In genomic region chr22:44091021-44091721, GRCh38 we compare ENCODE assay signal across 8 cellular contexts.
DNase-seq lines count a peak whose midpoint lies in the region; ATAC-seq and TF ChIP-seq lines count a peak whose summit lies in the region.

No MANE protein-coding gene starts in this region.

- H3K79me1 ChIP-seq in IMR-90 (ENCODE audit: low read depth in 1 of 2, low read length in 2 of 2), result peaks cover 4 to 9% of the 10 kb centered on the region in 2 experiments; a peak in 2 of 4 replicates

- ATAC-seq in CD8-positive, alpha-beta T cell, result peak; percentile 75
- ATAC-seq in IMR-90 (ENCODE audit: low read depth) (peak; percentile 27; the same call in 1 of the 2 replicates), gastroesophageal sphincter (no peak), HG02938 (IDR thresholded peaks at IDR 0.05; ENCODE audit: unreplicated experiment) (no peak), aorta (ENCODE audit: low FRiP score) (no peak)
- peak; percentile 54 for ATAC-seq in naive thymus-derived CD4-positive, alpha-beta T cell

- H3K36me3 Mint-ChIP-seq in CD8-positive, alpha-beta T cell, result no peaks in the 10 kb centered on the region
- H3K36me3 Mint-ChIP-seq in activated naive CD8-positive, alpha-beta T cell treated with anti-CD3 and anti-CD28 coated beads for 36 hours, result peaks cover 2% of the 10 kb centered on the region
- H3K36me3 Mint-ChIP-seq in naive thymus-derived CD4-positive, alpha-beta T cell, result no peaks in the 10 kb centered on the region

- no peaks in the 10 kb centered on the region; the same call in 1 of the 2 replicates for H4K20me1 ChIP-seq in IMR-90 (ENCODE audit: insufficient read depth, low read length)

- no peak overlapping the region for H3K56ac ChIP-seq in IMR-90 (ENCODE audit: extremely low read depth, insufficient read depth, low read length)

- no peak overlapping the region for H3K9ac ChIP-seq in IMR-90 (ENCODE audit: low read depth, low read length)

- CTCF ChIA-PET in CD8-positive, alpha-beta T cell (lab: Charles Lee), result no interaction called here
- CTCF ChIA-PET in IMR-90 (lab: Yijun Ruan, JAX), result no interaction called here
- CTCF ChIA-PET in naive thymus-derived CD4-positive, alpha-beta T cell (lab: Charles Lee), result no interaction called here

- no peaks in the 10 kb centered on the region for H3K4me1 ChIP-seq in CD8-positive, alpha-beta T cell (ENCODE audit: insufficient read depth, low read length)
- H3K4me1 ChIP-seq in IMR-90 (ENCODE audit: control insufficient read depth, insufficient read depth, low read length) (peaks cover 8% of the 10 kb centered on the region; the same call in 1 of the 2 replicates), gastroesophageal sphincter (peaks cover 0 to 45% (median 4%) of the 10 kb centered on the region in 3 donors), aorta (ENCODE audit: control insufficient read depth in 1 of 2, insufficient read depth in 2 of 2, low read length in 2 of 2) (no peaks in the 10 kb centered on the region)
- no peaks in the 10 kb centered on the region for H3K4me1 ChIP-seq in naive thymus-derived CD4-positive, alpha-beta T cell (ENCODE audit: control insufficient read depth in 2 of 2, insufficient read depth in 2 of 2, low read length in 2 of 2)

- no peak overlapping the region for H2AFZ ChIP-seq in IMR-90 (replicated peaks; ENCODE audit: low read length, poor library complexity)

- TF ChIP-seq EP300 in gastroesophageal sphincter (IDR thresholded peaks at IDR 0.05), result no peak

- peaks cover 5% of the 10 kb centered on the region for H3K4me1 Mint-ChIP-seq in CD8-positive, alpha-beta T cell (ENCODE audit: low read depth)
- H3K4me1 Mint-ChIP-seq in activated naive CD8-positive, alpha-beta T cell treated with anti-CD3 and anti-CD28 coated beads for 36 hours, result peaks cover 13% of the 10 kb centered on the region
- peaks cover 0 to 9% (median 5%) of the 10 kb centered on the region in 7 donors for H3K4me1 Mint-ChIP-seq in naive thymus-derived CD4-positive, alpha-beta T cell

- 90% methylated on average over 2 of the region's 14 CpGs; no CpG with 5 or more reads in 1 of the 2 experiments for WGBS in IMR-90 (ENCODE audit: extremely low coverage in 2 of 2, insufficient read length in 1 of 2), 2 experiments
- WGBS in gastroesophageal sphincter (ENCODE audit: low coverage in 1 of 2), 2 donors, result 61 to 67% methylated on average over 7 to 14 of the region's 14 CpGs
- 79 to 80% methylated on average over 14 of the region's 14 CpGs for WGBS in aorta, 2 donors

- POLR2A ChIA-PET in CD8-positive, alpha-beta T cell (lab: Charles Lee), result no interaction called here
- POLR2A ChIA-PET in IMR-90 (lab: Charles Lee; ENCODE audit: unreplicated experiment), result no interaction called here
- POLR2A ChIA-PET in naive thymus-derived CD4-positive, alpha-beta T cell (lab: Charles Lee), result no interaction called here

- H3K9me3 ChIP-seq in CD8-positive, alpha-beta T cell (ENCODE audit: low read length), result no peaks in the 10 kb centered on the region
- H3K9me3 ChIP-seq in IMR-90 (ENCODE audit: control insufficient read depth, insufficient read depth, low read length), result no peaks in the 10 kb centered on the region
- no peaks in the 10 kb centered on the region for H3K9me3 ChIP-seq in naive thymus-derived CD4-positive, alpha-beta T cell (ENCODE audit: control insufficient read depth in 2 of 3, low read length in 3 of 3)
- H3K9me3 ChIP-seq in gastroesophageal sphincter, result no peaks in the 10 kb centered on the region
- H3K9me3 ChIP-seq in aorta (ENCODE audit: control insufficient read depth, low read length), result no peaks in the 10 kb centered on the region

- H3K27ac ChIP-seq in CD8-positive, alpha-beta T cell (ENCODE audit: low read depth, low read length), result no peak overlapping the region
- H3K27ac ChIP-seq in IMR-90 (ENCODE audit: insufficient read depth, low read length) (no peak overlapping the region), gastroesophageal sphincter (no peak overlapping the region), aorta (ENCODE audit: low read depth in 1 of 2, low read length in 2 of 2) (no peak overlapping the region)
- no peak overlapping the region for H3K27ac ChIP-seq in naive thymus-derived CD4-positive, alpha-beta T cell (ENCODE audit: low read depth, low read length)

- no peak overlapping the region for H3K14ac ChIP-seq in IMR-90 (replicated peaks; ENCODE audit: low read depth, low read length)

- no TSS peak for BruUV-seq in IMR-90 (replicated peaks; lab: Mats Ljungman, UMichigan)

- no peaks in the 10 kb centered on the region for H3K27me3 Mint-ChIP-seq in CD8-positive, alpha-beta T cell (ENCODE audit: low read depth)
- no peaks in the 10 kb centered on the region for H3K27me3 Mint-ChIP-seq in activated naive CD8-positive, alpha-beta T cell treated with anti-CD3 and anti-CD28 coated beads for 36 hours
- H3K27me3 Mint-ChIP-seq in naive thymus-derived CD4-positive, alpha-beta T cell, result no peaks in the 10 kb centered on the region

- no peaks in the 10 kb centered on the region for H3K9me3 Mint-ChIP-seq in CD8-positive, alpha-beta T cell
- H3K9me3 Mint-ChIP-seq in activated naive CD8-positive, alpha-beta T cell treated with anti-CD3 and anti-CD28 coated beads for 36 hours, result no peaks in the 10 kb centered on the region
- peaks cover 0 to 3% (median 0%) of the 10 kb centered on the region in 11 donors for H3K9me3 Mint-ChIP-seq in naive thymus-derived CD4-positive, alpha-beta T cell

- H3K4ac ChIP-seq in IMR-90 (ENCODE audit: low read depth, low read length), result no peak overlapping the region

- no peak overlapping the region for H2BK120ac ChIP-seq in IMR-90 (ENCODE audit: low read depth, low read length)

- H3K4me2 ChIP-seq in IMR-90 (ENCODE audit: low read depth, low read length), result no peak overlapping the region

- no peaks in the 10 kb centered on the region for H3K9me1 ChIP-seq in IMR-90 (ENCODE audit: insufficient read depth, low read length)

- H2BK20ac ChIP-seq in IMR-90 (ENCODE audit: low read depth, low read length), result no peak overlapping the region

- no peak overlapping the region for H2BK15ac ChIP-seq in IMR-90 (ENCODE audit: low read depth, low read length)

- H4K5ac ChIP-seq in IMR-90 (ENCODE audit: low read depth, low read length), result no peak overlapping the region

- no peak overlapping the region for H3K18ac ChIP-seq in IMR-90 (ENCODE audit: low read depth, low read length)

- H3K4me3 ChIP-seq in CD8-positive, alpha-beta T cell (ENCODE audit: low read depth, low read length), result no peak overlapping the region
- H3K4me3 ChIP-seq in IMR-90 (ENCODE audit: insufficient read depth, low read depth, low read length) (no peak overlapping the region), gastroesophageal sphincter (no peak overlapping the region), aorta (ENCODE audit: low read length in 2 of 2) (no peak overlapping the region)
- no peak overlapping the region for H3K4me3 ChIP-seq in naive thymus-derived CD4-positive, alpha-beta T cell (ENCODE audit: low read length)

- no peak overlapping the region for H3K23ac ChIP-seq in IMR-90 (ENCODE audit: low read depth, low read length)

- no peak overlapping the region for H3K27ac Mint-ChIP-seq in CD8-positive, alpha-beta T cell
- no peak overlapping the region for H3K27ac Mint-ChIP-seq in activated naive CD8-positive, alpha-beta T cell treated with anti-CD3 and anti-CD28 coated beads for 36 hours
- H3K27ac Mint-ChIP-seq in naive thymus-derived CD4-positive, alpha-beta T cell, result peak overlapping the region in 2 of 9 donors; percentile 1 to 67

- H3K4me3 Mint-ChIP-seq in CD8-positive, alpha-beta T cell, result no peak overlapping the region
- H3K4me3 Mint-ChIP-seq in activated naive CD8-positive, alpha-beta T cell treated with anti-CD3 and anti-CD28 coated beads for 36 hours, result no peak overlapping the region
- H3K4me3 Mint-ChIP-seq in naive thymus-derived CD4-positive, alpha-beta T cell, result peak overlapping the region in 1 of 10 donors; percentile 6

- dilution Hi-C loops in IMR-90 (cut with HindIII; ENCODE audit: low sequenced_read_pairs, unreplicated experiment), result no loop called here

- TF ChIP-seq CTCF in CD8-positive, alpha-beta T cell (IDR thresholded peaks at IDR 0.05), result no peak
- peak; percentile 26; the same call in 1 of the 2 replicates for TF ChIP-seq CTCF in IMR-90 (conservative IDR thresholded peaks at IDR 0.05; ENCODE audit: low read depth, low read length)
- peak in 1 of 4 experiments; percentile 10 for TF ChIP-seq CTCF in gastroesophageal sphincter (IDR thresholded peaks at IDR 0.05)

- intact Hi-C loops in CD8-positive, alpha-beta T cell (cut with DNase I, micrococcal nuclease), result no loop called here
- intact Hi-C loops in IMR-90 (cut with micrococcal nuclease) (no loop called here), aorta (cut with DNase I) (no loop called here)
- intact Hi-C loops in naive thymus-derived CD4-positive, alpha-beta T cell (cut with micrococcal nuclease), result no loop called here

- no peaks in the 10 kb centered on the region for H3K36me3 ChIP-seq in CD8-positive, alpha-beta T cell (ENCODE audit: insufficient read depth, low read length)
- H3K36me3 ChIP-seq in IMR-90 (ENCODE audit: control insufficient read depth, insufficient read depth, low read length) (no peaks in the 10 kb centered on the region; the same call in 1 of the 2 replicates), gastroesophageal sphincter (peaks cover 0 to 31% of the 10 kb centered on the region in 2 donors), aorta (ENCODE audit: control insufficient read depth in 1 of 2, insufficient read depth in 2 of 2, low read length in 1 of 2) (no peaks in the 10 kb centered on the region)
- H3K36me3 ChIP-seq in naive thymus-derived CD4-positive, alpha-beta T cell (ENCODE audit: control insufficient read depth in 2 of 3, insufficient read depth in 3 of 3, low read length in 3 of 3), result no peaks in the 10 kb centered on the region

- H4K8ac ChIP-seq in IMR-90 (ENCODE audit: low read depth in 2 of 2, low read length in 2 of 2), result no peak overlapping the region

- TF ChIP-seq RAD21 in IMR-90 (IDR thresholded peaks at IDR 0.05; ENCODE audit: low read length), result no peak

- no peak overlapping the region for H2AK9ac ChIP-seq in IMR-90 (replicated peaks; ENCODE audit: low read depth, low read length, poor library complexity)

- no peaks in the 10 kb centered on the region for H3K27me3 ChIP-seq in CD8-positive, alpha-beta T cell (ENCODE audit: insufficient read depth, low read length)
- H3K27me3 ChIP-seq in IMR-90 (ENCODE audit: control insufficient read depth, insufficient read depth, low read length), result no peaks in the 10 kb centered on the region
- no peaks in the 10 kb centered on the region for H3K27me3 ChIP-seq in naive thymus-derived CD4-positive, alpha-beta T cell (ENCODE audit: control insufficient read depth in 2 of 2, insufficient read depth in 2 of 2, low read length in 2 of 2)
- H3K27me3 ChIP-seq in gastroesophageal sphincter, result no peaks in the 10 kb centered on the region
- no peaks in the 10 kb centered on the region for H3K27me3 ChIP-seq in aorta (ENCODE audit: control insufficient read depth in 1 of 2, insufficient read depth in 2 of 2, low read length in 1 of 2)

- DNase-seq in CD8-positive, alpha-beta T cell, result peak in 1 of 7 experiments; percentile 39
- no peak for DNase-seq in IMR-90
- peak; percentile 55 for DNase-seq in activated naive CD8-positive, alpha-beta T cell treated with anti-CD3 and anti-CD28 coated beads for 36 hours
- DNase-seq in naive thymus-derived CD4-positive, alpha-beta T cell, result peak in 3 of 9 donors; percentile 9 to 32 (median 22)
- no peak for DNase-seq in HK-2 (ENCODE audit: unreplicated experiment)
- DNase-seq in aorta, result no peak

- no peak overlapping the region for H2AK5ac ChIP-seq in IMR-90 (ENCODE audit: low read depth, low read length)

- TF ChIP-seq POLR2A in IMR-90 (IDR thresholded peaks at IDR 0.05; ENCODE audit: low read depth, low read length) (no peak), gastroesophageal sphincter (IDR thresholded peaks at IDR 0.05) (no peak)

- H4K91ac ChIP-seq in IMR-90 (ENCODE audit: insufficient read depth, low read depth, low read length), result no peak overlapping the region

- H2BK5ac ChIP-seq in IMR-90 (ENCODE audit: low read depth, low read length, poor library complexity, severe bottlenecking), result no peak overlapping the region

- in situ Hi-C loops in IMR-90 (cut with MboI; ENCODE audit: low sequenced_read_pairs), result no loop called here

Comparison
In these comparisons a context has a peak if more than half of its experiments do, and no peak if none do; other contexts are left out.
1. ATAC-seq: peak in CD8-positive, alpha-beta T cell (single experiment), IMR-90 (single experiment) and naive thymus-derived CD4-positive, alpha-beta T cell (single experiment); none in gastroesophageal sphincter (single experiment), HG02938 (single experiment) and aorta (single experiment).